12 cellular contexts compared by ENCODE assay signal in genomic region chr13:24203726-24204295, GRCh38. TPM values are rescaled to one million over a fixed set of nuclear protein-coding genes. Genes with fewer than 3 reads are reported as not detected.
DNase-seq lines count a peak whose midpoint lies in the region; ATAC-seq and TF ChIP-seq lines count a peak whose summit lies in the region.
"Had no signal": no experiment of that assay in that cellular context is flagged by ENCODE, and none has a peak within 500 bp of the region (broad histone marks: within the 10 kb centered on the region; RNA-seq: fewer than 3 reads in every experiment).

No MANE protein-coding gene starts in this region.

- peak overlapping the region; percentile 27 for H3K27ac ChIP-seq in DND-41 (ENCODE audit: low read length)
- H3K27ac ChIP-seq: KMS-11 had no signal

- peak overlapping the region; percentile 47 for H3K4me2 ChIP-seq in DND-41 (ENCODE audit: insufficient read depth, low read length)
- H3K4me2 ChIP-seq: KMS-11 had no signal

- no peaks in the 10 kb centered on the region for H3K9me3 ChIP-seq in DND-41 (ENCODE audit: insufficient read depth, low read length, severe bottlenecking)

- peaks cover 0 to 3% of the 10 kb centered on the region in 2 donors for H3K27me3 Mint-ChIP-seq in T-cell

- no peaks in the 10 kb centered on the region for H3K27me3 ChIP-seq in DND-41 (ENCODE audit: insufficient read depth, low read length, poor library complexity)

- H3K9ac ChIP-seq in DND-41 (ENCODE audit: low read depth, low read length), result peak overlapping the region; percentile 30; the same call in 1 of the 2 replicates
- H3K9ac ChIP-seq: KMS-11 had no signal

- H3K27ac Mint-ChIP-seq in T-cell, result peak overlapping the region in 1 of 2 donors; percentile 71

- peak overlapping the region in 1 of 2 experiments; percentile 16; a peak in 1 of 4 replicates for H3K4me3 ChIP-seq in DND-41 (ENCODE audit: low read depth in 1 of 2, low read length in 2 of 2)

- no peaks in the 10 kb centered on the region for H3K36me3 ChIP-seq in DND-41 (ENCODE audit: insufficient read depth, low read length)

- POLR2A ChIA-PET in T-cell (lab: Charles Lee), result interaction anchor here in 1 of 2 donors (0.6 kb wide), 2 partner anchors 15 to 523 kb away, joined by 3 to 9 read pairs; no protein-coding TSS in a partner anchor

- ATAC-seq in DND-41 (ENCODE audit: insufficient read depth, low read depth) (peak; percentile 100), GM19467 (IDR thresholded peaks at IDR 0.05; ENCODE audit: unreplicated experiment) (peak; percentile 67), T-cell (replicated peaks in 1 of 4) (peak; percentile 72 to 97 (median 94)), HG03565 (IDR thresholded peaks at IDR 0.05; ENCODE audit: unreplicated experiment) (no peak)
- ATAC-seq: HCT116 had no signal

- no peaks in the 10 kb centered on the region for H3K36me3 Mint-ChIP-seq in T-cell

- H3K4me3 Mint-ChIP-seq in T-cell, result peak overlapping the region in 2 of 3 donors; percentile 42 to 72

- H4K20me1 ChIP-seq in DND-41 (ENCODE audit: insufficient read depth, low read length), result no peaks in the 10 kb centered on the region

- TF ChIP-seq CTCF in DND-41 (IDR thresholded peaks at IDR 0.05; ENCODE audit: borderline replicate concordance, extremely low read depth, low read length, poor library complexity, severe bottlenecking), result peak; percentile 11

- H3K79me2 ChIP-seq in DND-41 (ENCODE audit: insufficient read depth, low read length), result no peaks in the 10 kb centered on the region

- peak; percentile 61 for DNase-seq in DND-41
- peak in 3 of 34 experiments; percentile 18 to 26 (median 21) for DNase-seq in T-cell
- peak; percentile 63 for DNase-seq in myocyte (ENCODE audit: low read depth)
- DNase-seq in DMS 273 (lab: John Stamatoyannopoulos, UW; ENCODE audit: unreplicated experiment), result no peak
- no peak for DNase-seq in HPDE6-E6E7 (ENCODE audit: extremely low spot score)
- DNase-seq in OCI-M2 (lab: John Stamatoyannopoulos, UW; ENCODE audit: unreplicated experiment), result no peak
- DNase-seq: midbrain; stimulated activated CD4-positive, alpha-beta T cell treated with anti-CD3 and anti-CD28 coated beads, Interleukin-4, amount 100 ng/mL, for 24 hours had no signal

- CTCF ChIA-PET in T-cell (lab: Charles Lee), result interaction anchor here (0.8 to 2.3 kb wide), 5 partner anchors 11 to 48 kb away, joined by 3 to 12 read pairs (median 3); no protein-coding TSS in a partner anchor

- peaks cover 22% of the 10 kb centered on the region for H3K4me1 ChIP-seq in DND-41 (ENCODE audit: insufficient read depth, low read length)

- peaks cover 20 to 29% (median 23%) of the 10 kb centered on the region in 3 donors for H3K4me1 Mint-ChIP-seq in T-cell

- no peaks in the 10 kb centered on the region for H3K9me3 Mint-ChIP-seq in T-cell

- peak overlapping the region; percentile 8; the same call in 1 of the 2 replicates for H2AFZ ChIP-seq in DND-41 (ENCODE audit: low read depth, low read length)

RNA-seq across cellular contexts. Expression of gene SPATA13, which starts 43.3 kb away (rescaled TPM):
- 100 to 1,000 TPM in 3 of 5 donors, 10 to 100 TPM in 2; 90.3 to 109 (median 104) TPM for total RNA-seq in T-cell
- 11.9 and 18.7 TPM in 2 replicates for total RNA-seq in myocyte
- polyA plus RNA-seq in myocyte (2012), result 5.4 TPM

Comparison
In these comparisons a context has a peak if more than half of its experiments do, and no peak if none do; other contexts are left out.
1. DNase-seq: peak in DND-41 (single experiment) and myocyte (single experiment); none in DMS 273 (single experiment), HPDE6-E6E7 (single experiment) and OCI-M2 (single experiment).